1 cellular context compared by ENCODE assay signal in genomic region chr10:3107426-3107961, GRCh38.
TF ChIP-seq lines count a peak whose summit lies in the region.

No MANE protein-coding gene starts in this region.

TF ChIP-seq in GM23338, 12 proteins besides CTCF, POLR2A, EP300 and RAD21 (continued from another document):
- TF ChIP-seq REST (IDR thresholded peaks at IDR 0.05; ENCODE audit: unreplicated experiment) (no peak), NANOG (IDR thresholded peaks at IDR 0.05; ENCODE audit: borderline replicate concordance) (no peak), POLR2AphosphoS5 (IDR thresholded peaks at IDR 0.05; ENCODE audit: low read depth) (no peak), EZH2 (IDR thresholded peaks at IDR 0.05; ENCODE audit: low read depth, unreplicated experiment) (no peak), CREB1 (CRISPR knock-in tag; IDR thresholded peaks at IDR 0.05; ENCODE audit: low read depth) (no peak), ETS1 (IDR thresholded peaks at IDR 0.05) (no peak), ZNF462 (CRISPR knock-in tag; IDR thresholded peaks at IDR 0.05) (no peak), ZNF114 (CRISPR knock-in tag; IDR thresholded peaks at IDR 0.05) (no peak), EZH2phosphoT487 (IDR thresholded peaks at IDR 0.05; ENCODE audit: unreplicated experiment) (no peak)
